11 cellular contexts compared by ENCODE assay signal in genomic region chr17:32596666-32597065, GRCh38.
DNase-seq lines count a peak whose midpoint lies in the region; ATAC-seq and TF ChIP-seq lines count a peak whose summit lies in the region.
"Had no signal": no experiment of that assay in that cellular context is flagged by ENCODE, and none has a peak within 500 bp of the region (broad histone marks: within the 10 kb centered on the region; RNA-seq: fewer than 3 reads in every experiment).

No MANE protein-coding gene starts in this region.

- in situ Hi-C loops in Panc1 (cut with HindIII; ENCODE audit: low pct_unique_long_range_greater_than_20kb, low sequenced_read_pairs), result no loop called here

- H3K9ac ChIP-seq in colonic mucosa (ENCODE audit: low read depth in 2 of 2, low read length in 2 of 2), result no peak overlapping the region

- H3K4me1 ChIP-seq in Panc1 (ENCODE audit: control insufficient read depth, insufficient read depth, low read length) (no peaks in the 10 kb centered on the region), colonic mucosa (no peaks in the 10 kb centered on the region)
- H3K4me1 ChIP-seq: pancreas had no signal

- ATAC-seq in activated CD4-positive, alpha-beta T cell treated with anti-CD3 and anti-CD28 coated beads for 36 hours, result peak; percentile 76
- peak; percentile 59 for ATAC-seq in HG02798 (IDR thresholded peaks at IDR 0.05; ENCODE audit: poor library complexity, unreplicated experiment)
- ATAC-seq in Panc1, result peak; percentile 34; the same call in 1 of the 2 replicates

- H3K27ac ChIP-seq in Panc1 (ENCODE audit: low read length) (no peak overlapping the region), colonic mucosa (no peak overlapping the region)
- H3K27ac ChIP-seq: pancreas had no signal

- BruUV-seq in Panc1 (replicated peaks; lab: Mats Ljungman, UMichigan), result no TSS peak

- H3K36me3 Mint-ChIP-seq in activated CD4-positive, alpha-beta T cell treated with anti-CD3 and anti-CD28 coated beads for 36 hours (ENCODE audit: low read depth), result no peaks in the 10 kb centered on the region

- H3K36me3 ChIP-seq in Panc1 (ENCODE audit: control insufficient read depth, insufficient read depth, low read length) (no peaks in the 10 kb centered on the region), colonic mucosa (peaks cover 6% of the 10 kb centered on the region)
- H3K36me3 ChIP-seq: pancreas had no signal

- DNase-seq in activated CD4-positive, alpha-beta T cell treated with anti-CD3 and anti-CD28 coated beads for 36 hours, result peak; percentile 29
- DNase-seq in activated CD4-positive, alpha-beta T cell treated with anti-CD3 and anti-CD28 coated beads, Interleukin-2, amount 50 U/mL, for 48 hours, result no peak
- DNase-seq in Panc1 (ENCODE audit: low read depth, low spot score) (no peak), retina (peak; percentile 29), colonic mucosa (no peak), NCI-H1105 treated with DMSO at 0.1 percent for 48 hours (lab: John Stamatoyannopoulos, UW) (no peak), NCI-H2029 (lab: John Stamatoyannopoulos, UW) (no peak)
- DNase-seq: activated CD4-positive, alpha-beta T cell treated with anti-CD3 and anti-CD28 coated beads, Interleukin-2, amount 10 ng/mL, durations not matched to agents 24 days and 14 days; head of caudate nucleus; pancreas had no signal

- H3K4me3 ChIP-seq in Panc1 (ENCODE audit: low read depth in 2 of 2, low read length in 2 of 2), result no peak overlapping the region
- H3K4me3 ChIP-seq in colonic mucosa, result no peak overlapping the region
- H3K4me3 ChIP-seq: pancreas had no signal

- peaks cover 4% of the 10 kb centered on the region for H3K4me1 Mint-ChIP-seq in activated CD4-positive, alpha-beta T cell treated with anti-CD3 and anti-CD28 coated beads for 36 hours

- H3K27me3 ChIP-seq in Panc1 (ENCODE audit: control insufficient read depth, insufficient read depth, low read length) (no peaks in the 10 kb centered on the region), colonic mucosa (no peaks in the 10 kb centered on the region)
- H3K27me3 ChIP-seq: pancreas had no signal

- H3K9me3 Mint-ChIP-seq in activated CD4-positive, alpha-beta T cell treated with anti-CD3 and anti-CD28 coated beads for 36 hours (ENCODE audit: low read depth), result no peaks in the 10 kb centered on the region
- H3K9me3 Mint-ChIP-seq: activated CD4-positive, alpha-beta T cell treated with anti-CD3 and anti-CD28 coated beads, Interleukin-2, amount 10 ng/mL, durations not matched to agents 24 days and 14 days had no signal

- CTCF ChIA-PET in activated CD4-positive, alpha-beta T cell treated with anti-CD3 and anti-CD28 coated beads for 36 hours (lab: Charles Lee), result interaction anchor here (1.0 to 2.0 kb wide), 4 partner anchors 80 to 135 kb away, joined by 3 to 8 read pairs (median 4); no protein-coding TSS in a partner anchor
- CTCF ChIA-PET in Panc1 (lab: Charles Lee), result no interaction called here

- no peaks in the 10 kb centered on the region for H3K27me3 Mint-ChIP-seq in activated CD4-positive, alpha-beta T cell treated with anti-CD3 and anti-CD28 coated beads for 36 hours
- H3K27me3 Mint-ChIP-seq: activated CD4-positive, alpha-beta T cell treated with anti-CD3 and anti-CD28 coated beads, Interleukin-2, amount 10 ng/mL, durations not matched to agents 24 days and 14 days had no signal

- H3K4me3 Mint-ChIP-seq in activated CD4-positive, alpha-beta T cell treated with anti-CD3 and anti-CD28 coated beads for 36 hours, result no peak overlapping the region
- H3K4me3 Mint-ChIP-seq: activated CD4-positive, alpha-beta T cell treated with anti-CD3 and anti-CD28 coated beads, Interleukin-2, amount 10 ng/mL, durations not matched to agents 24 days and 14 days had no signal

- intact Hi-C loops in activated CD4-positive, alpha-beta T cell treated with anti-CD3 and anti-CD28 coated beads for 36 hours (cut with DNase I, micrococcal nuclease), result no loop called here
- intact Hi-C loops in Panc1 (cut with micrococcal nuclease; ENCODE audit: unreplicated experiment), result no loop called here
- intact Hi-C loops in colonic mucosa (cut with DNase I), result no loop called here

- no peak overlapping the region for H3K27ac Mint-ChIP-seq in activated CD4-positive, alpha-beta T cell treated with anti-CD3 and anti-CD28 coated beads for 36 hours
- H3K27ac Mint-ChIP-seq: activated CD4-positive, alpha-beta T cell treated with anti-CD3 and anti-CD28 coated beads, Interleukin-2, amount 10 ng/mL, durations not matched to agents 24 days and 14 days had no signal

- H3K9me3 ChIP-seq in Panc1 (ENCODE audit: control insufficient read depth, insufficient read depth, low read depth, low read length), result no peaks in the 10 kb centered on the region
- no peaks in the 10 kb centered on the region for H3K9me3 ChIP-seq in colonic mucosa
- H3K9me3 ChIP-seq: pancreas had no signal

- no peak for TF ChIP-seq CTCF in Panc1 (IDR thresholded peaks at IDR 0.05)
- TF ChIP-seq CTCF in colonic mucosa (IDR thresholded peaks at IDR 0.05), result no peak

- POLR2A ChIA-PET in activated CD4-positive, alpha-beta T cell treated with anti-CD3 and anti-CD28 coated beads for 36 hours (lab: Charles Lee), result no interaction called here
- POLR2A ChIA-PET in Panc1 (lab: Charles Lee), result no interaction called here

Comparison
In these comparisons a context has a peak if more than half of its experiments do, and no peak if none do; other contexts are left out.
1. DNase-seq: peak in activated CD4-positive, alpha-beta T cell treated with anti-CD3 and anti-CD28 coated beads for 36 hours (single experiment) and retina (single experiment); none in activated CD4-positive, alpha-beta T cell treated with anti-CD3 and anti-CD28 coated beads, Interleukin-2, amount 50 U/mL, for 48 hours (0 of 2), Panc1 (single experiment), colonic mucosa (single experiment), NCI-H1105 treated with DMSO at 0.1 percent for 48 hours (single experiment) and NCI-H2029 (single experiment).
2. Peak in every context shown above with its lines, with median percentiles within 50 percentile points of each other: ATAC-seq.